ENCODE assay signal across 8 cellular contexts in the genomic region with DNA sequence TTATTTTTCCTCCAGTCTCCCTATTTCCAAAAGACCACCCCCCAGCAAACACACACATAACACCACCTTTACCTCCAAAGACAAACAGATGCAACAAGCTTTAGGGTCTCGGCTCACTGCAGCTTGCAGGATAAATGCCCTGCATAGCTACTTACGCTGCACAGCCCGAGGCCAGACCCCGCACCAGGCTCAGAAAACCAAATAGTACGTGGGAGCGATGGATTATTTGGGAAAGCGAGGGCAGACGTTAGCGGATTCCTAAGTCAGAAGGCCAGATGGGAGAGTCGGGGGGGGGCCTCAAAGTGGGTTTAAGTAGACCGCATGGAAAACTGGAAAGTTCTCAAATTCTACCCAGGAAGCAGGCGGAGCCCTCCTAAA. TPM values are rescaled to one million over a fixed set of nuclear protein-coding genes. Genes with fewer than 3 reads are reported as not detected.
DNase-seq lines count a peak whose midpoint lies in the region; ATAC-seq and TF ChIP-seq lines count a peak whose summit lies in the region.

No MANE protein-coding gene starts in this region.

- whole genome bisulfite sequencing in right lobe of liver (ENCODE audit: insufficient coverage, low coverage, low lambda C conversion rate, missing lambda C conversion rate): 1% methylated on average over 10 of the region's 12 CpGs
- WGBS in tibial nerve, 2 donors: 0 to 1% methylated on average over 10 to 12 of the region's 12 CpGs

- H3K27me3 ChIP-seq in brain microvascular endothelial cell (replicated peaks) (no peaks in the 10 kb centered on the region), right lobe of liver (no peaks in the 10 kb centered on the region), tibial nerve (no peaks in the 10 kb centered on the region)

- no peaks in the 10 kb centered on the region for H3K9me3 ChIP-seq in right lobe of liver
- no peaks in the 10 kb centered on the region for H3K9me3 ChIP-seq in tibial nerve

- no peak for TF ChIP-seq EP300 in tibial nerve (IDR thresholded peaks at IDR 0.05)

- H3K36me3 ChIP-seq in brain microvascular endothelial cell (replicated peaks) (peaks cover 2% of the 10 kb centered on the region), right lobe of liver (peaks cover 0 to 6% (median 2%) of the 10 kb centered on the region in 4 donors), tibial nerve (peaks cover 0 to 18% (median 0%) of the 10 kb centered on the region in 3 donors)

- H3K4me1 ChIP-seq in right lobe of liver (peaks cover 0 to 22% (median 5%) of the 10 kb centered on the region in 4 donors), tibial nerve (peaks cover 0 to 51% (median 23%) of the 10 kb centered on the region in 4 donors)

- TF ChIP-seq POLR2A in right lobe of liver (IDR thresholded peaks at IDR 0.05) (no peak), tibial nerve (IDR thresholded peaks at IDR 0.05) (no peak)

- in situ Hi-C loops in brain microvascular endothelial cell (cut with HindIII; ENCODE audit: low pct_ligation_motif_present, low sequenced_read_pairs): no loop called here

- intact Hi-C loops in right lobe of liver (cut with DNase I): no loop called here

- peak overlapping the region; percentile 96 for H3K4me3 ChIP-seq in LNCaP clone FGC (ENCODE audit: low read depth, low read length)
- peak overlapping the region; percentile 98 for H3K4me3 ChIP-seq in brain microvascular endothelial cell (ENCODE audit: low read depth, low read length)
- peak overlapping the region; percentile 70 to 93 (median 81) for H3K4me3 ChIP-seq in right lobe of liver
- peak overlapping the region; percentile 76 to 99 (median 84) for H3K4me3 ChIP-seq in tibial nerve

- DNase-seq in CD1c-positive myeloid dendritic cell (ENCODE audit: extremely low spot score): peak; percentile 3
- DNase-seq in LNCaP clone FGC (ENCODE audit: low read depth): no peak
- DNase-seq in brain microvascular endothelial cell: no peak
- DNase-seq in right lobe of liver: no peak
- no peak for DNase-seq in tibial nerve (ENCODE audit: low spot score in 2 of 2)
- DNase-seq in LoVo (ENCODE audit: low spot score): no peak

- no peak for TF ChIP-seq CTCF in LNCaP clone FGC (IDR thresholded peaks at IDR 0.05; ENCODE audit: control insufficient read depth, extremely low read depth, insufficient read depth)
- TF ChIP-seq CTCF in brain microvascular endothelial cell (IDR thresholded peaks at IDR 0.05; ENCODE audit: low read depth, low read length, missing control alignments): no peak
- TF ChIP-seq CTCF in right lobe of liver (IDR thresholded peaks at IDR 0.05): no peak
- no peak for TF ChIP-seq CTCF in tibial nerve (IDR thresholded peaks at IDR 0.05)

- ATAC-seq in right lobe of liver (peak in 3 of 4 donors; percentile 2 to 8 (median 7)), HG03135 (IDR thresholded peaks at IDR 0.05; ENCODE audit: unreplicated experiment) (no peak), GM18867 (IDR thresholded peaks at IDR 0.05; ENCODE audit: unreplicated experiment) (no peak)

- H3K27ac ChIP-seq in brain microvascular endothelial cell: peak overlapping the region; percentile 90
- peak overlapping the region; percentile 89 to 96 (median 95) for H3K27ac ChIP-seq in right lobe of liver
- H3K27ac ChIP-seq in tibial nerve: peak overlapping the region; percentile 90 to 98 (median 94)

RNA-seq across cellular contexts. Expression of a gene that starts 0.4 kb away (rescaled TPM):
- total RNA-seq in right lobe of liver (10 to 100 TPM in 5 of 6 experiments, 1 to 10 TPM in 1; 6.7 to 14.0 (median 12.8) TPM), tibial nerve (10 to 100 TPM; 41.1 to 59.4 (median 54.8) TPM)

RNA-seq across cellular contexts. Expression of a gene that starts 33.7 kb away (rescaled TPM):
- 1 to 10 TPM in 4 of 6 experiments, under 1 TPM in 2; 0.39 to 3.6 (median 1.6) TPM for total RNA-seq in right lobe of liver
- under 1 TPM in 3 of 4 donors, not detected in 1; 0.21 to 0.60 (median 0.44) TPM for total RNA-seq in tibial nerve

RNA-seq across cellular contexts. Expression of a gene that starts 40.8 kb away (rescaled TPM):
- total RNA-seq in right lobe of liver (100 to 1,000 TPM; 102 to 298 (median 180) TPM), tibial nerve (10 to 100 TPM; 29.8 to 70.1 (median 53.7) TPM)

Comparison
In these comparisons a context has a peak if more than half of its experiments do, and no peak if none do; other contexts are left out.
1. ATAC-seq: peak in right lobe of liver (3 of 4); none in HG03135 (single experiment) and GM18867 (single experiment).
2. Peak in every context shown above with its lines, with median percentiles within 50 percentile points of each other: H3K4me3 ChIP-seq and H3K27ac ChIP-seq.